8 cellular contexts compared by ENCODE assay signal in the genomic region with DNA sequence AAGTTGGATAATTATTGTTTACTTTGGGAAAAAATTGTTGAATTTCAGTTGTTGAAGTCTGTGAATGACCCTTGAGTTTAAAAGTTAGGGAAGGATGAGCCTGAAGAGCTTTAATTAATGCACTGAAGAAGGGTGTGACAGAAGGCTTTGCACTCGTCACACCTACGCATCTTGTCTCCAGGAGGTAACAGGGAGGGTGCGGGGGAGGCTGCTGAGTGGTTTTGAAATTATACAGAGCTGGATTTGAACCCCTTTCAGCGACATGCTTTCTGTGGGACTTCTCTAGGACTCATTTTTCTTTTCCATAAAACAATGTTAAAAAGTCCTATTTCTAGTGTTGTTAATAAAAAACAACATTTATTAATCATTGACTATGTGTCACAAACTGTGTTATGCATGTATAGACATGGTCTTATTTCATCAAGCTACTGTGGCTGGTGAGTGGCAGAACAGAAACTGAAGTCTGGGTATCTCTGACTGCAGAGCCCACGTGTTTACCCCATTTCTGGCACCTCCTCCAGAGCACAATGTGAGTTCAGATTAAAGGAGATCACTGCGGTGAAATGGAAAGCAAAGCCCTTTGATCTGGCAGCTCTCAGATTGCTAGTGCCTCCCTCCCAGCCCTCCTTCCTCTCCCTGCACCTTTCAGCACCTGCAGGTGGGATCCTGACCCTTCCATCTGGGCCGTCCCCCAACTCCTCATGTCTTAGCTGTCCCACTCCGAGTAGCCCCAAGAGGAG.
DNase-seq lines count a peak whose midpoint lies in the region; ATAC-seq and TF ChIP-seq lines count a peak whose summit lies in the region.

No MANE protein-coding gene starts in this region.

- in situ Hi-C loops in ACHN (cut with HindIII; ENCODE audit: low pct_ligation_motif_present, low pct_unique_long_range_greater_than_20kb, low sequenced_read_pairs): no loop called here

- ATAC-seq in GM21825 (IDR thresholded peaks at IDR 0.05; ENCODE audit: unreplicated experiment) (peak; percentile 78), GM21367 (IDR thresholded peaks at IDR 0.05; ENCODE audit: unreplicated experiment) (no peak)

- DNase-seq in ACHN (peak; percentile 38), iPS-NIHi7 (ENCODE audit: extremely low spot score) (peak; percentile 57), erythroblast (lab: John Stamatoyannopoulos, UW) (no peak), UCSD-AML1 (lab: John Stamatoyannopoulos, UW; ENCODE audit: unreplicated experiment) (no peak), GDM1 (lab: John Stamatoyannopoulos, UW) (no peak)
- peak; percentile 18 to 41 for DNase-seq in activated CD4-positive, alpha-beta T cell treated with anti-CD3 and anti-CD28 coated beads for 4 hours

- TF ChIP-seq POLR2A in erythroblast (IDR thresholded peaks at IDR 0.05; ENCODE audit: low read length): no peak

Comparison
In these comparisons a context has a peak if more than half of its experiments do, and no peak if none do; other contexts are left out.
1. DNase-seq: peak in ACHN (single experiment), activated CD4-positive, alpha-beta T cell treated with anti-CD3 and anti-CD28 coated beads for 4 hours (2 of 2) and iPS-NIHi7 (single experiment); none in erythroblast (0 of 2), UCSD-AML1 (single experiment) and GDM1 (single experiment).